In the genomic region with DNA sequence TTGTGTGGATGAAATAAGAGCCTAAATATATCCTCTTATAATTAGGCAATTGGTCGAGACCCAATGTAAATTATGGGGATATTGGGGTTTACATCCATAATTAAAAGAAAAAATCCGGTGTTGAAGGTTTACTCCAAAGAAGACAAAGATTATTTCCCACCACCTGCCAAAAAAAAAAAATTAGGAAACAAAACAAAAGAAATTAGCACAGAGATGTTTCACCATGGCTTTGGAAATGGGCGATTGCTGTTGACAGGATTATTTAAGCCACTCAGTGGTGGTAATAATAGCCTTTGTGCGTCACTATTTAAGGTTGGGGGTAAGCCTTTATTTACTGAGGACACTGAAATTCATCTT, we compare ENCODE assay signal across 8 cellular contexts. TPM values are rescaled to one million over a fixed set of nuclear protein-coding genes. Genes with fewer than 3 reads are reported as not detected.
DNase-seq lines count a peak whose midpoint lies in the region; ATAC-seq and TF ChIP-seq lines count a peak whose summit lies in the region.

No MANE protein-coding gene starts in this region.

- H3K36me3 ChIP-seq in MG63 = peaks cover 2% of the 10 kb centered on the region; the same call in 1 of the 2 replicates

- peak overlapping the region; percentile 90 for H3K27ac ChIP-seq in C4-2B

- TF ChIP-seq CTCF in C4-2B (conservative IDR thresholded peaks at IDR 0.05) (no peak), nephron (IDR thresholded peaks at IDR 0.05; ENCODE audit: unreplicated experiment in 3 of 3) (no peak), GM20000 (IDR thresholded peaks at IDR 0.05; ENCODE audit: extremely low read depth, missing control alignments) (no peak)

- no peaks in the 10 kb centered on the region for H3K9me3 ChIP-seq in MG63

- intact Hi-C loops in dendritic cell treated with granulocyte-macrophage colony-stimulating factor and Interleukin-4, amounts not matched to agents 40 ng/mL and 50 ng/mL, for 4 days (cut with micrococcal nuclease) = loop anchor here (1.0 to 5.0 kb wide), 3 partner anchors 17 to 293 kb away; partner anchors contain the start of genes CDC73, RO60 and UCHL5
- intact Hi-C loops in posterior vena cava (cut with DNase I) = no loop called here

- H3K4me3 ChIP-seq in MG63 = peak overlapping the region; percentile 80

- DNase-seq in MG63 (no peak), NCI-H526 (lab: John Stamatoyannopoulos, UW) (no peak), posterior vena cava (ENCODE audit: low spot score) (no peak), GM20000 (ENCODE audit: low spot score) (no peak)

- peak overlapping the region; percentile 93 for H3K27ac Mint-ChIP-seq in dendritic cell treated with granulocyte-macrophage colony-stimulating factor and Interleukin-4, amounts not matched to agents 40 ng/mL and 50 ng/mL, for 4 days
- peak overlapping the region; percentile 78 to 95 (median 87) for H3K27ac Mint-ChIP-seq in nephron

- peaks cover 24% of the 10 kb centered on the region for H3K4me1 Mint-ChIP-seq in dendritic cell treated with granulocyte-macrophage colony-stimulating factor and Interleukin-4, amounts not matched to agents 40 ng/mL and 50 ng/mL, for 4 days (ENCODE audit: low read depth)
- peaks cover 30% of the 10 kb centered on the region for H3K4me1 Mint-ChIP-seq in nephron

- peak overlapping the region; percentile 90 for H3K4me3 Mint-ChIP-seq in dendritic cell treated with granulocyte-macrophage colony-stimulating factor and Interleukin-4, amounts not matched to agents 40 ng/mL and 50 ng/mL, for 4 days
- H3K4me3 Mint-ChIP-seq in nephron = peak overlapping the region; percentile 92 to 94 (median 93)

- ATAC-seq in GM21737 (IDR thresholded peaks at IDR 0.05; ENCODE audit: unreplicated experiment) = no peak

- H3K27me3 ChIP-seq in MG63 = no peaks in the 10 kb centered on the region

- no peaks in the 10 kb centered on the region for H3K9me3 Mint-ChIP-seq in dendritic cell treated with granulocyte-macrophage colony-stimulating factor and Interleukin-4, amounts not matched to agents 40 ng/mL and 50 ng/mL, for 4 days
- H3K9me3 Mint-ChIP-seq in nephron = no peaks in the 10 kb centered on the region

- H3K36me3 Mint-ChIP-seq in dendritic cell treated with granulocyte-macrophage colony-stimulating factor and Interleukin-4, amounts not matched to agents 40 ng/mL and 50 ng/mL, for 4 days (ENCODE audit: low read depth) = peaks cover 20% of the 10 kb centered on the region
- H3K36me3 Mint-ChIP-seq in nephron (ENCODE audit: low read depth) = no peaks in the 10 kb centered on the region

- H3K27me3 Mint-ChIP-seq in dendritic cell treated with granulocyte-macrophage colony-stimulating factor and Interleukin-4, amounts not matched to agents 40 ng/mL and 50 ng/mL, for 4 days = no peaks in the 10 kb centered on the region
- peaks cover 5% of the 10 kb centered on the region for H3K27me3 Mint-ChIP-seq in nephron (ENCODE audit: low read depth)

RNA-seq across cellular contexts. Expression of gene GLRX2, which starts 0.6 kb away (rescaled TPM):
- total RNA-seq in MG63 (2014; rRNA removed; shearing (Covaris generic); ENCODE audit: low replicate concordance) = 58.9 and 161 TPM in 2 replicates
- total RNA-seq in posterior vena cava = 10 to 100 TPM; 21.1 to 26.6 TPM

RNA-seq across cellular contexts. Expression of gene CDC73, which starts 16.0 kb away (rescaled TPM):
- total RNA-seq in MG63 (2014; rRNA removed; shearing (Covaris generic); ENCODE audit: low replicate concordance) = 19.8 and 26.5 TPM in 2 replicates
- 10 to 100 TPM; 70.0 to 79.1 TPM for total RNA-seq in posterior vena cava

RNA-seq across cellular contexts. Expression of gene RO60, which starts 46.4 kb away (rescaled TPM):
- 65.6 and 81.6 TPM in 2 replicates for total RNA-seq in MG63 (2014; rRNA removed; shearing (Covaris generic); ENCODE audit: low replicate concordance)
- 10 to 100 TPM; 70.5 to 80.6 TPM for total RNA-seq in posterior vena cava

RNA-seq across cellular contexts. Expression of gene UCHL5, which starts 46.6 kb away (rescaled TPM):
- 70.5 and 143 TPM in 2 replicates for total RNA-seq in MG63 (2014; rRNA removed; shearing (Covaris generic); ENCODE audit: low replicate concordance)
- total RNA-seq in posterior vena cava = 10 to 100 TPM; 26.0 to 36.7 TPM
